ENCODE assay signal across 1 cellular context in genomic region chr6:52385074-52385473, GRCh38.
TF ChIP-seq lines count a peak whose summit lies in the region.

No MANE protein-coding gene starts in this region.

TF ChIP-seq in GM12878, 131 proteins besides CTCF, POLR2A, EP300 and RAD21:
- no peak for TF ChIP-seq IRF5 (IDR thresholded peaks at IDR 0.05; ENCODE audit: borderline replicate concordance)
- 0 out of 2 replicates have a peak, but pooled peaks have one; percentile 21 for TF ChIP-seq ATF2 (IDR thresholded peaks at IDR 0.05; ENCODE audit: low read length)
- TF ChIP-seq SMAD5 (IDR thresholded peaks at IDR 0.05; ENCODE audit: low read depth): no peak
- no peak for TF ChIP-seq EGR1 (IDR thresholded peaks at IDR 0.05; ENCODE audit: borderline replicate concordance in 1 of 2, low read depth in 2 of 2, low read length in 2 of 2)
- no peak for TF ChIP-seq ZNF384 (IDR thresholded peaks at IDR 0.05; ENCODE audit: borderline replicate concordance, low read depth, low read length)
- no peak for TF ChIP-seq CREM (IDR thresholded peaks at IDR 0.05; ENCODE audit: low read depth)
- peak; percentile 15; the same call in 1 of the 2 replicates for TF ChIP-seq RELB (IDR thresholded peaks at IDR 0.05; ENCODE audit: low read depth)
- TF ChIP-seq NRF1 (conservative IDR thresholded peaks at IDR 0.05; ENCODE audit: low read depth, low read length): no peak
- 0 out of 2 replicates have a peak, but pooled peaks have one; percentile 10 for TF ChIP-seq CBX5 (IDR thresholded peaks at IDR 0.05; ENCODE audit: low read depth)
- TF ChIP-seq ZBTB40 (IDR thresholded peaks at IDR 0.05; ENCODE audit: borderline replicate concordance): no peak
TF ChIP-seq in GM12878: peak in this region for 3.
